ENCODE assay signal across 8 cellular contexts in genomic region chr21:15729674-15730483, GRCh38. TPM values are rescaled to one million over a fixed set of nuclear protein-coding genes. Genes with fewer than 3 reads are reported as not detected.
DNase-seq lines count a peak whose midpoint lies in the region; ATAC-seq, FAIRE-seq and TF ChIP-seq lines count a peak whose summit lies in the region.

Gene USP25, plus strand, starts transcription at chr21:15729982. Its CDS starts 412 bp downstream, at chr21:15730394.

- H3K27me3 ChIP-seq in AG04450 (ENCODE audit: control insufficient read depth, insufficient read depth, low read length): no peaks in the 10 kb centered on the region
- H3K27me3 ChIP-seq in keratinocyte (ENCODE audit: control insufficient read depth, extremely low read depth, insufficient read depth, low read length): no peaks in the 10 kb centered on the region

- dilution Hi-C loops in keratinocyte (cut with MboI; ENCODE audit: extremely low pct_ligation_motif_present, low sequenced_read_pairs): no loop called here

- no peaks in the 10 kb centered on the region for H4K20me1 ChIP-seq in keratinocyte (ENCODE audit: control insufficient read depth, extremely low read depth, insufficient read depth, low read length)

- POLR2A ChIA-PET in AG04450 (lab: Yijun Ruan, JAX): no interaction called here

- H3K9me3 ChIP-seq in AG04450 (ENCODE audit: control insufficient read depth, insufficient read depth, low read length) (no peaks in the 10 kb centered on the region), keratinocyte (ENCODE audit: control insufficient read depth, low read depth, low read length) (no peaks in the 10 kb centered on the region)

- TF ChIP-seq CTCF in AG04450 (IDR thresholded peaks at IDR 0.05; ENCODE audit: low read depth, low read length) (no peak), keratinocyte (optimal IDR thresholded peaks at IDR 0.05 in 1 of 3, IDR thresholded peaks at IDR 0.05 in 1 of 3, conservative IDR thresholded peaks at IDR 0.05 in 1 of 3; ENCODE audit: extremely low read depth in 1 of 3, insufficient read depth in 2 of 3, low read length in 3 of 3) (peak in 2 of 3 experiments; percentile 27 to 56)

- FAIRE-seq in keratinocyte (lab: Jason Lieb, UNC): no peak

- no peaks in the 10 kb centered on the region for H3K9me1 ChIP-seq in keratinocyte (ENCODE audit: control insufficient read depth, extremely low read depth, insufficient read depth, low read length)

- peaks cover 13% of the 10 kb centered on the region for H3K4me1 ChIP-seq in keratinocyte (ENCODE audit: control insufficient read depth, extremely low read depth, insufficient read depth, low read length)

- H2AFZ ChIP-seq in keratinocyte (ENCODE audit: control insufficient read depth, low read length): peak within 1 kb of the TSS; percentile 83

- peak within 1 kb of the TSS; percentile 83 for H3K4me2 ChIP-seq in keratinocyte (ENCODE audit: control insufficient read depth, extremely low read depth, insufficient read depth, low read depth, low read length)

- H3K36me3 ChIP-seq in keratinocyte (ENCODE audit: control insufficient read depth in 2 of 2, extremely low read depth in 1 of 2, insufficient read depth in 2 of 2, low read length in 2 of 2): no peaks in the 10 kb centered on the region

- H3K79me2 ChIP-seq in keratinocyte (ENCODE audit: control insufficient read depth, insufficient read depth, low read length): peaks cover 42% of the 10 kb centered on the region

- CTCF ChIA-PET in AG04450 (lab: Charles Lee): interaction anchor here (0.6 kb wide), 3 partner anchors 14 to 23 kb away, joined by 3 read pairs; no protein-coding TSS in a partner anchor

- ATAC-seq in GM18870 (IDR thresholded peaks at IDR 0.05; ENCODE audit: unreplicated experiment) (peak; percentile 30), HG03103 (IDR thresholded peaks at IDR 0.05; ENCODE audit: low read depth, unreplicated experiment) (peak; percentile 73)

- DNase-seq in AG04450 (ENCODE audit: low read depth, low spot score) (no peak), NCI-H345 (lab: John Stamatoyannopoulos, UW) (peak; percentile 90), keratinocyte (ENCODE audit: low read depth, low spot score) (no peak)
- DNase-seq in activated CD4-positive, CD25-positive, alpha-beta regulatory T cell treated with anti-CD3 and anti-CD28 coated beads, Interleukin-2, amount 50 U/mL, for 16 hours (ENCODE audit: low read depth, low spot score): peak; percentile 76
- DNase-seq in central memory CD4-positive, alpha-beta T cell: peak; percentile 82
- peak; percentile 82 to 86 for DNase-seq in stimulated activated CD4-positive, alpha-beta T cell treated with anti-CD3 and anti-CD28 coated beads, Interleukin-15, amount 100 ng/mL, for 1 hour (ENCODE audit: low read depth in 1 of 2, low spot score in 1 of 2)

- H3K9ac ChIP-seq in keratinocyte (ENCODE audit: control insufficient read depth, extremely low read depth, insufficient read depth, low read length): peak within 1 kb of the TSS; percentile 86

- H3K4me3 ChIP-seq in AG04450 (ENCODE audit: low read depth, low read length): peak within 1 kb of the TSS; percentile 89
- peak within 1 kb of the TSS; percentile 52 to 85 (median 68) for H3K4me3 ChIP-seq in keratinocyte (ENCODE audit: control insufficient read depth in 2 of 3, extremely low read depth in 1 of 3, insufficient read depth in 2 of 3, low read depth in 1 of 3, low read length in 3 of 3)

- H3K27ac ChIP-seq in AG04450 (ENCODE audit: low read depth, low read length) (peak within 1 kb of the TSS; percentile 53), keratinocyte (ENCODE audit: control insufficient read depth, insufficient read depth, low read length) (peak within 1 kb of the TSS; percentile 88)

RNA-seq across cellular contexts. Expression of gene USP25, which starts in this region (rescaled TPM):
- polyA plus RNA-seq in AG04450 (2011; rRNA removed): 25.3 and 35.3 TPM in 2 replicates
- polyA minus RNA-seq in AG04450 (2011; rRNA and poly(A)+ RNA removed): 28.2 and 51.8 TPM in 2 replicates
- 14.4 to 17.8 TPM (median 16.0 TPM) in 3 replicates for polyA plus RNA-seq in keratinocyte
- polyA plus RNA-seq in keratinocyte (2011; ENCODE audit: low read depth): 22.7 TPM
- polyA plus RNA-seq in keratinocyte (2011; cell fraction: cytosol; rRNA removed): 12.7 and 22.4 TPM in 2 replicates
- 14.7 and 18.1 TPM in 2 replicates for polyA plus RNA-seq in keratinocyte (2011; cell fraction: nucleus; rRNA removed)
- polyA plus RNA-seq in keratinocyte (2012; ENCODE audit: low replicate concordance): 14.3 and 14.5 TPM in 2 replicates
- polyA minus RNA-seq in keratinocyte: 8.4 to 55.9 TPM (median 40.1 TPM) in 3 replicates
- polyA minus RNA-seq in keratinocyte (2011; cell fraction: cytosol; rRNA and poly(A)+ RNA removed): 20.5 TPM
- polyA minus RNA-seq in keratinocyte (2011; cell fraction: nucleus; rRNA and poly(A)+ RNA removed): 31.8 and 65.9 TPM in 2 replicates

Comparison
In these comparisons a context has a peak if more than half of its experiments do, and no peak if none do; other contexts are left out.
1. DNase-seq: peak in NCI-H345 (single experiment), activated CD4-positive, CD25-positive, alpha-beta regulatory T cell treated with anti-CD3 and anti-CD28 coated beads, Interleukin-2, amount 50 U/mL, for 16 hours (single experiment), central memory CD4-positive, alpha-beta T cell (single experiment) and stimulated activated CD4-positive, alpha-beta T cell treated with anti-CD3 and anti-CD28 coated beads, Interleukin-15, amount 100 ng/mL, for 1 hour (2 of 2); none in AG04450 (single experiment) and keratinocyte (single experiment).